8 cellular contexts compared by ENCODE assay signal in the genomic region with DNA sequence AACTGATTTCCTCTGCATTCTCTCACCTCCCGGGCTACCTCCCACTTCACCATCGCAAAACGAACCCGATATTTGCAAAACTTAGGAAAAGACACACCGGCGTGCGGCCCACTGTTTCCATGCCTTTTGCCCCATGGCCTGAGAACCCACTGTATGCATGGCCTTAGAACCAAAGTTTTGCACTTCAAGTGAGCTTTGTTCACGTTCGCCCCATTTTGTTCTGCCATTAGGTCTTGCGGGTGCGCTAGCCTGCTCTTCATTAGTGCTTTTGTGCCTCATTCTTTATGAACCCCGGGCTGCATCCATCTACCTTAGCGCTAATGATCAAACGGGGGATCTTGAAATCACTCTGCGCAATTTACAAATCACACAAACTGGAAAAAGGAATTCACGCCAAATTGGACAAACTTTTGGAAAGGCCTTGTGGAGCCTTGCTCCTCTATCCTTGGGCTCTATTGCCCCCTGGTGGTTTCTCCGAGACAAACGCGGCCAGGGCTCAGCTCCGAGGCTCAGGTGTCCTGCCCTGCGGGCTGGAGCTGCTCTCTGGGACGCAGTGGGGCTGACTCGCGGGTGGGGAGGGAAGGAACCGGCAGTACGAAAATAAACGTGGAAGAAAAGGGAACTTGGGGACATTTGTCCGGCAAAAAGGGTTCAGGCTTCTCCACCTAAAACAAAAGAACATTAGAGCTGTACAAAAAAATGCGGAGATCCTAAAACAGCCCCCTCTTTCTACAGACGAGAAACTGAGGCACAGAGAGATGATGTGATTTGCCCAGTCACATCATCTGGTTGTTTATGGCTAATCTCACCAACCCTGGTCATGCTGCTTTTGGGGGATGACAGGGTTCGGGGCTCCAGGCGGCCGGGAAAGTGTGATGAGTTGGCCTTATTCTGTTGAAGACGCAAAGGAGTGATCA.
DNase-seq lines count a peak whose midpoint lies in the region; ATAC-seq and TF ChIP-seq lines count a peak whose summit lies in the region.

No MANE protein-coding gene starts in this region.

- peaks cover 43% of the 10 kb centered on the region for H3K27me3 Mint-ChIP-seq in activated T-helper 2 cell treated with anti-CD3 and anti-CD28 coated beads, Interferon-gamma antibody, Interleukin-2, Interleukin-4, amounts not matched to agents 10 μg/mL and 5 μg/mL and 100 μg/mL, durations not matched to agents 14 hours and 24 hours and 36 hours (ENCODE audit: low read depth)
- peaks cover 7% of the 10 kb centered on the region for H3K27me3 Mint-ChIP-seq in neural crest cell (ENCODE audit: low read depth)
- H3K27me3 Mint-ChIP-seq in type B pancreatic cell: peaks cover 41% of the 10 kb centered on the region

- H3K9me3 Mint-ChIP-seq in activated T-helper 2 cell treated with anti-CD3 and anti-CD28 coated beads, Interferon-gamma antibody, Interleukin-2, Interleukin-4, amounts not matched to agents 10 μg/mL and 5 μg/mL and 100 μg/mL, durations not matched to agents 14 hours and 24 hours and 36 hours: no peaks in the 10 kb centered on the region
- H3K9me3 Mint-ChIP-seq in neural crest cell: no peaks in the 10 kb centered on the region
- H3K9me3 Mint-ChIP-seq in type B pancreatic cell: no peaks in the 10 kb centered on the region

- H2AFZ ChIP-seq in PC-9: no peak overlapping the region

- no peaks in the 10 kb centered on the region for H3K36me3 ChIP-seq in BE2C
- H3K36me3 ChIP-seq in PC-9 (ENCODE audit: low read depth): no peaks in the 10 kb centered on the region

- H3K4me1 ChIP-seq in BE2C: peaks cover 11% of the 10 kb centered on the region
- peaks cover 42% of the 10 kb centered on the region for H3K4me1 ChIP-seq in PC-9 (replicated peaks; ENCODE audit: insufficient read depth)

- peak overlapping the region; percentile 74 for H3K27ac Mint-ChIP-seq in activated T-helper 2 cell treated with anti-CD3 and anti-CD28 coated beads, Interferon-gamma antibody, Interleukin-2, Interleukin-4, amounts not matched to agents 10 μg/mL and 5 μg/mL and 100 μg/mL, durations not matched to agents 14 hours and 24 hours and 36 hours
- H3K27ac Mint-ChIP-seq in neural crest cell (ENCODE audit: unreplicated experiment) (peak overlapping the region; percentile 90), type B pancreatic cell (peak overlapping the region; percentile 82)

- H3K4me3 ChIP-seq in BE2C (ENCODE audit: low read depth, low read length) (no peak overlapping the region; the same call in 1 of the 2 replicates), PC-9 (no peak overlapping the region)

- no peaks in the 10 kb centered on the region for H3K9me2 ChIP-seq in PC-9 (ENCODE audit: insufficient read depth)

- DNase-seq in BE2C (peak; percentile 85), HuH-7 (ENCODE audit: low spot score) (peak; percentile 71), PC-9 (peak; percentile 58 to 65), foreskin melanocyte (peak; percentile 59), neural crest cell (ENCODE audit: low read depth, low spot score) (peak; percentile 91), type B pancreatic cell (ENCODE audit: extremely low spot score, unreplicated experiment) (peak; percentile 90)
- peak; percentile 63 for DNase-seq in activated T-helper 2 cell treated with anti-CD3 and anti-CD28 coated beads, Interferon-gamma antibody, Interleukin-2, Interleukin-4, amounts not matched to agents 10 μg/mL and 5 μg/mL and 100 μg/mL, durations not matched to agents 14 hours and 24 hours and 36 hours (ENCODE audit: low spot score)

- H3K4me2 ChIP-seq in PC-9: peak overlapping the region; percentile 2; the same call in 1 of the 2 replicates

- intact Hi-C loops in PC-9 (cut with micrococcal nuclease; ENCODE audit: unreplicated experiment): loop anchor here (1.0 to 2.0 kb wide), 2 partner anchors 285 to 592 kb away; no protein-coding TSS in a partner anchor
- intact Hi-C loops in activated T-helper 2 cell treated with anti-CD3 and anti-CD28 coated beads, Interferon-gamma antibody, Interleukin-2, Interleukin-4, amounts not matched to agents 10 μg/mL and 5 μg/mL and 100 μg/mL, durations not matched to agents 14 hours and 24 hours and 36 hours (cut with micrococcal nuclease): loop anchor here (1.0 to 5.0 kb wide), 2 partner anchors 285 to 454 kb away; no protein-coding TSS in a partner anchor

- H3K9me3 ChIP-seq in BE2C (no peaks in the 10 kb centered on the region), PC-9 (ENCODE audit: insufficient read depth, low read depth) (no peaks in the 10 kb centered on the region)

- POLR2A ChIA-PET in PC-9 (lab: Charles Lee; ENCODE audit: unreplicated experiment): no interaction called here

- no peaks in the 10 kb centered on the region for H3K36me3 Mint-ChIP-seq in activated T-helper 2 cell treated with anti-CD3 and anti-CD28 coated beads, Interferon-gamma antibody, Interleukin-2, Interleukin-4, amounts not matched to agents 10 μg/mL and 5 μg/mL and 100 μg/mL, durations not matched to agents 14 hours and 24 hours and 36 hours (ENCODE audit: low read depth)
- H3K36me3 Mint-ChIP-seq in neural crest cell (ENCODE audit: low read depth) (no peaks in the 10 kb centered on the region), type B pancreatic cell (no peaks in the 10 kb centered on the region)

- no peaks in the 10 kb centered on the region; the same call in none of the 2 replicates for H3F3A ChIP-seq in PC-9 (ENCODE audit: insufficient read depth, low read depth)

- no TSS peak for BruUV-seq in PC-9 (replicated peaks; lab: Mats Ljungman, UMichigan)

- H3K79me2 ChIP-seq in PC-9 (ENCODE audit: low read depth): no peaks in the 10 kb centered on the region

- H3K4me1 Mint-ChIP-seq in activated T-helper 2 cell treated with anti-CD3 and anti-CD28 coated beads, Interferon-gamma antibody, Interleukin-2, Interleukin-4, amounts not matched to agents 10 μg/mL and 5 μg/mL and 100 μg/mL, durations not matched to agents 14 hours and 24 hours and 36 hours (ENCODE audit: low read depth): peaks cover 21% of the 10 kb centered on the region
- H3K4me1 Mint-ChIP-seq in neural crest cell (peaks cover 73% of the 10 kb centered on the region), type B pancreatic cell (ENCODE audit: unreplicated experiment) (peaks cover 54% of the 10 kb centered on the region)

- H3K27ac ChIP-seq in PC-9: no peak overlapping the region

- peak overlapping the region; percentile 78 for H3K4me3 Mint-ChIP-seq in activated T-helper 2 cell treated with anti-CD3 and anti-CD28 coated beads, Interferon-gamma antibody, Interleukin-2, Interleukin-4, amounts not matched to agents 10 μg/mL and 5 μg/mL and 100 μg/mL, durations not matched to agents 14 hours and 24 hours and 36 hours (ENCODE audit: low read depth)
- peak overlapping the region; percentile 88 for H3K4me3 Mint-ChIP-seq in neural crest cell
- peak overlapping the region; percentile 88 for H3K4me3 Mint-ChIP-seq in type B pancreatic cell

- H4K20me1 ChIP-seq in PC-9 (ENCODE audit: insufficient read depth): no peaks in the 10 kb centered on the region

- no peaks in the 10 kb centered on the region for H3K27me3 ChIP-seq in BE2C
- H3K27me3 ChIP-seq in PC-9 (ENCODE audit: insufficient read depth, low read depth): peaks cover 27% of the 10 kb centered on the region

- TF ChIP-seq CTCF in BE2C (IDR thresholded peaks at IDR 0.05; ENCODE audit: low read depth, low read length): peak; percentile 93
- TF ChIP-seq CTCF in PC-9 (conservative IDR thresholded peaks at IDR 0.05): peak; percentile 92
- peak; percentile 96 for TF ChIP-seq CTCF in neural crest cell (conservative IDR thresholded peaks at IDR 0.05)
- TF ChIP-seq CTCF in type B pancreatic cell (conservative IDR thresholded peaks at IDR 0.05): peak; percentile 98

- ATAC-seq in GM19035 (IDR thresholded peaks at IDR 0.05; ENCODE audit: unreplicated experiment): peak; percentile 78

- CTCF ChIA-PET in PC-9 (lab: Charles Lee): interaction anchor here (0.6 kb wide), 1 partner anchor 38 kb away, joined by 6 read pairs; no protein-coding TSS in a partner anchor
